ENCODE assay signal across 7 cellular contexts in the genomic region with DNA sequence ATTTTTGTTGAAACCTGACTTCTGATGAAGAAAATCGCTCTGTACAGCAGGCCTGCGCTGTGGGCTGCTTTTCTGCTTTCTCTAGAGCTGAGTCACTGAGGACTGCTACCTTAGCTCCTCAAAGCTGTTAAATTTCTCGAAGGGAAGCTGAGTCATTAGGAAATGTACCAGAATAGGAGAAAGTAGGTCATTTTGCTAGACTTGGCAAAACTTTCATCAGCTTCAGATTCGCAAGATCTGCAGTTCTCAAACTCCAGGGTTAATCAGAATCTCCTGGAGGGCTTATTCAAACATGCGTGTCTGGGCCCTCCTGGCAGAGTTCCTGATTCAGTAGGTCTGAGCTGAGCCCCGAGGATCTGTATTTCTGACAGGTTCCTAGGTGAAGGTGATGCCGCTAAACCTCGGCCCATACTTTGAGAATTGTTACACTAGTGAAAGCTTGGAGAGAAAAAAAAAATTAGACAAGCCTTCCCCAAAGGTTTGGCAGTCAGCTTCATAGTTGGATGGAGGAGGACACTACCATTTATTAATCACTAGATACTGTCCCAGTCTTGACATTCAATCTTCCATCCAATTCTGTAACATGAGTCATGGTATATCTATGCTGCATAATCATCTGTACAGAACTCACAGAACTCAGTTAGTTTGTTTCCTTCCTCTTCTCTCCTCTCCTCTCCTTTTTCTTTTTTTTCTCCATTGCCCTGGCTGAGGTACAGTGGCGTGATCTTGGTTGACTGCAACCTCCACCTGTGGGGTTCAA.
DNase-seq lines count a peak whose midpoint lies in the region; ATAC-seq and TF ChIP-seq lines count a peak whose summit lies in the region.

No MANE protein-coding gene starts in this region.

- H3K9me3 ChIP-seq in hepatocyte (ENCODE audit: low read depth): no peaks in the 10 kb centered on the region

- H2AFZ ChIP-seq in hepatocyte: peak overlapping the region; percentile 0

- H3K36me3 ChIP-seq in hepatocyte (replicated peaks; ENCODE audit: insufficient read depth, low read depth): no peaks in the 10 kb centered on the region

- H3K79me2 ChIP-seq in hepatocyte: peaks cover 2% of the 10 kb centered on the region

- H4K20me1 ChIP-seq in hepatocyte (ENCODE audit: insufficient read depth, poor library complexity, severe bottlenecking): no peaks in the 10 kb centered on the region

- peak overlapping the region; percentile 67 for H3K27ac Mint-ChIP-seq in activated T-helper 17 cell treated with anti-CD3 and anti-CD28 coated beads, Interleukin-2, amount 50 U/mL, for 72 hours
- H3K27ac Mint-ChIP-seq in stimulated activated effector memory CD8-positive, alpha-beta T cell treated with anti-CD3 and anti-CD28 coated beads, Interleukin-12 subunit alpha, Interleukin-12 subunit beta, amount 100 ng/mL, for 72 hours: no peak overlapping the region
- no peak overlapping the region for H3K27ac Mint-ChIP-seq in mesothelial cell of epicardium

- no peak overlapping the region for H3K4me3 ChIP-seq in hepatocyte

- TF ChIP-seq CTCF in hepatocyte (IDR thresholded peaks at IDR 0.05; ENCODE audit: poor library complexity) (no peak), mesothelial cell of epicardium (IDR thresholded peaks at IDR 0.05; ENCODE audit: unreplicated experiment) (no peak)

- 68% methylated on average over 9 of the region's 9 CpGs for WGBS in hepatocyte (ENCODE audit: low lambda C conversion rate, missing lambda C conversion rate)

- peak; percentile 90 for DNase-seq in HS-5 (ENCODE audit: low read depth)
- DNase-seq in hepatocyte (ENCODE audit: low spot score): peak; percentile 64
- no peak for DNase-seq in stimulated activated effector memory CD8-positive, alpha-beta T cell treated with anti-CD3 and anti-CD28 coated beads, Interleukin-12 subunit alpha, Interleukin-12 subunit beta, amount 100 ng/mL, for 72 hours (ENCODE audit: low spot score in 2 of 2)
- no peak for DNase-seq in mesothelial cell of epicardium (ENCODE audit: low spot score in 2 of 2, unreplicated experiment in 2 of 2)
- DNase-seq in NCI-H524 treated with DMSO at 0.1 percent for 48 hours (lab: John Stamatoyannopoulos, UW): no peak
- no peak for DNase-seq in NCI-H1417 treated with DMSO at 0.1 percent for 48 hours (lab: John Stamatoyannopoulos, UW)

- peaks cover 4% of the 10 kb centered on the region for H3K4me1 ChIP-seq in hepatocyte (ENCODE audit: insufficient read depth)

- H3K4me3 Mint-ChIP-seq in activated T-helper 17 cell treated with anti-CD3 and anti-CD28 coated beads, Interleukin-2, amount 50 U/mL, for 72 hours: peak overlapping the region; percentile 65
- peak overlapping the region; percentile 7 for H3K4me3 Mint-ChIP-seq in stimulated activated effector memory CD8-positive, alpha-beta T cell treated with anti-CD3 and anti-CD28 coated beads, Interleukin-12 subunit alpha, Interleukin-12 subunit beta, amount 100 ng/mL, for 72 hours
- no peak overlapping the region for H3K4me3 Mint-ChIP-seq in mesothelial cell of epicardium

- peak overlapping the region; percentile 21 for H3K4me2 ChIP-seq in hepatocyte

- no peaks in the 10 kb centered on the region for H3K27me3 ChIP-seq in hepatocyte

- H3K9me2 ChIP-seq in hepatocyte (replicated peaks; ENCODE audit: insufficient read depth): no peaks in the 10 kb centered on the region

- ATAC-seq in activated T-helper 17 cell treated with anti-CD3 and anti-CD28 coated beads, Interleukin-2, amount 50 U/mL, for 72 hours (replicated peaks): peak; percentile 98
- ATAC-seq in stimulated activated effector memory CD8-positive, alpha-beta T cell treated with anti-CD3 and anti-CD28 coated beads, Interleukin-12 subunit alpha, Interleukin-12 subunit beta, amount 100 ng/mL, for 72 hours: peak; percentile 94

- H3K27me3 Mint-ChIP-seq in activated T-helper 17 cell treated with anti-CD3 and anti-CD28 coated beads, Interleukin-2, amount 50 U/mL, for 72 hours: no peaks in the 10 kb centered on the region
- H3K27me3 Mint-ChIP-seq in mesothelial cell of epicardium (ENCODE audit: low read depth): no peaks in the 10 kb centered on the region

- H3K36me3 Mint-ChIP-seq in activated T-helper 17 cell treated with anti-CD3 and anti-CD28 coated beads, Interleukin-2, amount 50 U/mL, for 72 hours (ENCODE audit: low read depth): no peaks in the 10 kb centered on the region
- H3K36me3 Mint-ChIP-seq in stimulated activated effector memory CD8-positive, alpha-beta T cell treated with anti-CD3 and anti-CD28 coated beads, Interleukin-12 subunit alpha, Interleukin-12 subunit beta, amount 100 ng/mL, for 72 hours: no peaks in the 10 kb centered on the region
- no peaks in the 10 kb centered on the region for H3K36me3 Mint-ChIP-seq in mesothelial cell of epicardium

- H3K9me3 Mint-ChIP-seq in activated T-helper 17 cell treated with anti-CD3 and anti-CD28 coated beads, Interleukin-2, amount 50 U/mL, for 72 hours: no peaks in the 10 kb centered on the region
- no peaks in the 10 kb centered on the region for H3K9me3 Mint-ChIP-seq in stimulated activated effector memory CD8-positive, alpha-beta T cell treated with anti-CD3 and anti-CD28 coated beads, Interleukin-12 subunit alpha, Interleukin-12 subunit beta, amount 100 ng/mL, for 72 hours
- H3K9me3 Mint-ChIP-seq in mesothelial cell of epicardium: peaks cover 2% of the 10 kb centered on the region

- peaks cover 11% of the 10 kb centered on the region for H3K4me1 Mint-ChIP-seq in activated T-helper 17 cell treated with anti-CD3 and anti-CD28 coated beads, Interleukin-2, amount 50 U/mL, for 72 hours
- H3K4me1 Mint-ChIP-seq in stimulated activated effector memory CD8-positive, alpha-beta T cell treated with anti-CD3 and anti-CD28 coated beads, Interleukin-12 subunit alpha, Interleukin-12 subunit beta, amount 100 ng/mL, for 72 hours: no peaks in the 10 kb centered on the region
- peaks cover 6% of the 10 kb centered on the region for H3K4me1 Mint-ChIP-seq in mesothelial cell of epicardium

- H3K27ac ChIP-seq in hepatocyte: peak overlapping the region; percentile 38

Comparison
In these comparisons a context has a peak if more than half of its experiments do, and no peak if none do; other contexts are left out.
1. DNase-seq: peak in HS-5 (single experiment) and hepatocyte (single experiment); none in stimulated activated effector memory CD8-positive, alpha-beta T cell treated with anti-CD3 and anti-CD28 coated beads, Interleukin-12 subunit alpha, Interleukin-12 subunit beta, amount 100 ng/mL, for 72 hours (0 of 2), mesothelial cell of epicardium (0 of 2), NCI-H524 treated with DMSO at 0.1 percent for 48 hours (single experiment) and NCI-H1417 treated with DMSO at 0.1 percent for 48 hours (single experiment).